ENCODE assay signal across 1 cellular context in genomic region chr19:47210689-47211316, GRCh38.
TF ChIP-seq lines count a peak whose summit lies in the region.

No MANE protein-coding gene starts in this region.

TF ChIP-seq in K562, 482 proteins besides CTCF, POLR2A, EP300 and RAD21 (continued from another document and continues in another):
- TF ChIP-seq U2AF1 (optimal IDR thresholded peaks at IDR 0.05; ENCODE audit: low read depth, low read length): no peak
- TF ChIP-seq, protein P1, sequence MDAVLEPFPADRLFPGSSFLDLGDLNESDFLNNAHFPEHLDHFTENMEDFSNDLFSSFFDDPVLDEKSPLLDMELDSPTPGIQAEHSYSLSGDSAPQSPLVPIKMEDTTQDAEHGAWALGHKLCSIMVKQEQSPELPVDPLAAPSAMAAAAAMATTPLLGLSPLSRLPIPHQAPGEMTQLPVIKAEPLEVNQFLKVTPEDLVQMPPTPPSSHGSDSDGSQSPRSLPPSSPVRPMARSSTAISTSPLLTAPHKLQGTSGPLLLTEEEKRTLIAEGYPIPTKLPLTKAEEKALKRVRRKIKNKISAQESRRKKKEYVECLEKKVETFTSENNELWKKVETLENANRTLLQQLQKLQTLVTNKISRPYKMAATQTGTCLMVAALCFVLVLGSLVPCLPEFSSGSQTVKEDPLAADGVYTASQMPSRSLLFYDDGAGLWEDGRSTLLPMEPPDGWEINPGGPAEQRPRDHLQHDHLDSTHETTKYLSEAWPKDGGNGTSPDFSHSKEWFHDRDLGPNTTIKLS (IDR thresholded peaks at IDR 0.05; ENCODE audit: borderline replicate concordance, low read depth): 0 out of 2 replicates have a peak, but pooled peaks have one; percentile 31
- no peak for TF ChIP-seq NR0B1 (IDR thresholded peaks at IDR 0.05; ENCODE audit: partially characterized antibody)
- TF ChIP-seq POLR3A (IDR thresholded peaks at IDR 0.05; ENCODE audit: borderline replicate concordance, extremely low read depth, insufficient read depth, insufficient read length): no peak
- TF ChIP-seq, protein P2, sequence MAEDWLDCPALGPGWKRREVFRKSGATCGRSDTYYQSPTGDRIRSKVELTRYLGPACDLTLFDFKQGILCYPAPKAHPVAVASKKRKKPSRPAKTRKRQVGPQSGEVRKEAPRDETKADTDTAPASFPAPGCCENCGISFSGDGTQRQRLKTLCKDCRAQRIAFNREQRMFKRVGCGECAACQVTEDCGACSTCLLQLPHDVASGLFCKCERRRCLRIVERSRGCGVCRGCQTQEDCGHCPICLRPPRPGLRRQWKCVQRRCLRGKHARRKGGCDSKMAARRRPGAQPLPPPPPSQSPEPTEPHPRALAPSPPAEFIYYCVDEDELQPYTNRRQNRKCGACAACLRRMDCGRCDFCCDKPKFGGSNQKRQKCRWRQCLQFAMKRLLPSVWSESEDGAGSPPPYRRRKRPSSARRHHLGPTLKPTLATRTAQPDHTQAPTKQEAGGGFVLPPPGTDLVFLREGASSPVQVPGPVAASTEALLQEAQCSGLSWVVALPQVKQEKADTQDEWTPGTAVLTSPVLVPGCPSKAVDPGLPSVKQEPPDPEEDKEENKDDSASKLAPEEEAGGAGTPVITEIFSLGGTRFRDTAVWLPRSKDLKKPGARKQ (CRISPR knock-in tag; IDR thresholded peaks at IDR 0.05): no peak
- TF ChIP-seq ZNF778 (CRISPR knock-in tag; IDR thresholded peaks at IDR 0.05): no peak
- TF ChIP-seq, protein P3, sequence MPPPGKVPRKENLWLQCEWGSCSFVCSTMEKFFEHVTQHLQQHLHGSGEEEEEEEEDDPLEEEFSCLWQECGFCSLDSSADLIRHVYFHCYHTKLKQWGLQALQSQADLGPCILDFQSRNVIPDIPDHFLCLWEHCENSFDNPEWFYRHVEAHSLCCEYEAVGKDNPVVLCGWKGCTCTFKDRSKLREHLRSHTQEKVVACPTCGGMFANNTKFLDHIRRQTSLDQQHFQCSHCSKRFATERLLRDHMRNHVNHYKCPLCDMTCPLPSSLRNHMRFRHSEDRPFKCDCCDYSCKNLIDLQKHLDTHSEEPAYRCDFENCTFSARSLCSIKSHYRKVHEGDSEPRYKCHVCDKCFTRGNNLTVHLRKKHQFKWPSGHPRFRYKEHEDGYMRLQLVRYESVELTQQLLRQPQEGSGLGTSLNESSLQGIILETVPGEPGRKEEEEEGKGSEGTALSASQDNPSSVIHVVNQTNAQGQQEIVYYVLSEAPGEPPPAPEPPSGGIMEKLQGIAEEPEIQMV (tag; conservative IDR thresholded peaks at IDR 0.05; ENCODE audit: low read depth): peak; percentile 44
- TF ChIP-seq, protein P4, sequence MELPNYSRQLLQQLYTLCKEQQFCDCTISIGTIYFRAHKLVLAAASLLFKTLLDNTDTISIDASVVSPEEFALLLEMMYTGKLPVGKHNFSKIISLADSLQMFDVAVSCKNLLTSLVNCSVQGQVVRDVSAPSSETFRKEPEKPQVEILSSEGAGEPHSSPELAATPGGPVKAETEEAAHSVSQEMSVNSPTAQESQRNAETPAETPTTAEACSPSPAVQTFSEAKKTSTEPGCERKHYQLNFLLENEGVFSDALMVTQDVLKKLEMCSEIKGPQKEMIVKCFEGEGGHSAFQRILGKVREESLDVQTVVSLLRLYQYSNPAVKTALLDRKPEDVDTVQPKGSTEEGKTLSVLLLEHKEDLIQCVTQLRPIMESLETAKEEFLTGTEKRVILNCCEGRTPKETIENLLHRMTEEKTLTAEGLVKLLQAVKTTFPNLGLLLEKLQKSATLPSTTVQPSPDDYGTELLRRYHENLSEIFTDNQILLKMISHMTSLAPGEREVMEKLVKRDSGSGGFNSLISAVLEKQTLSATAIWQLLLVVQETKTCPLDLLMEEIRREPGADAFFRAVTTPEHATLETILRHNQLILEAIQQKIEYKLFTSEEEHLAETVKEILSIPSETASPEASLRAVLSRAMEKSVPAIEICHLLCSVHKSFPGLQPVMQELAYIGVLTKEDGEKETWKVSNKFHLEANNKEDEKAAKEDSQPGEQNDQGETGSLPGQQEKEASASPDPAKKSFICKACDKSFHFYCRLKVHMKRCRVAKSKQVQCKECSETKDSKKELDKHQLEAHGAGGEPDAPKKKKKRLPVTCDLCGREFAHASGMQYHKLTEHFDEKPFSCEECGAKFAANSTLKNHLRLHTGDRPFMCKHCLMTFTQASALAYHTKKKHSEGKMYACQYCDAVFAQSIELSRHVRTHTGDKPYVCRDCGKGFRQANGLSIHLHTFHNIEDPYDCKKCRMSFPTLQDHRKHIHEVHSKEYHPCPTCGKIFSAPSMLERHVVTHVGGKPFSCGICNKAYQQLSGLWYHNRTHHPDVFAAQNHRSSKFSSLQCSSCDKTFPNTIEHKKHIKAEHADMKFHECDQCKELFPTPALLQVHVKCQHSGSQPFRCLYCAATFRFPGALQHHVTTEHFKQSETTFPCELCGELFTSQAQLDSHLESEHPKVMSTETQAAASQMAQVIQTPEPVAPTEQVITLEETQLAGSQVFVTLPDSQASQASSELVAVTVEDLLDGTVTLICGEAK (IDR thresholded peaks at IDR 0.05): 0 out of 2 replicates have a peak, but pooled peaks have one; percentile 27
- TF ChIP-seq, protein P4 (CRISPR knock-in tag; IDR thresholded peaks at IDR 0.05): no peak
- 0 out of 4 replicates have a peak, but pooled peaks of 1 of the 2 experiments have one; percentile 10 for TF ChIP-seq HDAC1 (IDR thresholded peaks at IDR 0.05)
- TF ChIP-seq CBX8 (IDR thresholded peaks at IDR 0.05; ENCODE audit: borderline replicate concordance, extremely low read depth, low read depth, low read length, poor library complexity, severe bottlenecking): no peak
- TF ChIP-seq PYGO2 (tag; IDR thresholded peaks at IDR 0.05): no peak; the same call in 1 of the 2 replicates
- TF ChIP-seq BCLAF1 (IDR thresholded peaks at IDR 0.05; ENCODE audit: borderline replicate concordance in 1 of 2, control insufficient read depth in 1 of 2, low read depth in 2 of 2, low read length in 1 of 2): no peak
- TF ChIP-seq ETS1 (conservative IDR thresholded peaks at IDR 0.05; ENCODE audit: control insufficient read depth, low read depth, low read length): no peak
- TF ChIP-seq, protein P5, sequence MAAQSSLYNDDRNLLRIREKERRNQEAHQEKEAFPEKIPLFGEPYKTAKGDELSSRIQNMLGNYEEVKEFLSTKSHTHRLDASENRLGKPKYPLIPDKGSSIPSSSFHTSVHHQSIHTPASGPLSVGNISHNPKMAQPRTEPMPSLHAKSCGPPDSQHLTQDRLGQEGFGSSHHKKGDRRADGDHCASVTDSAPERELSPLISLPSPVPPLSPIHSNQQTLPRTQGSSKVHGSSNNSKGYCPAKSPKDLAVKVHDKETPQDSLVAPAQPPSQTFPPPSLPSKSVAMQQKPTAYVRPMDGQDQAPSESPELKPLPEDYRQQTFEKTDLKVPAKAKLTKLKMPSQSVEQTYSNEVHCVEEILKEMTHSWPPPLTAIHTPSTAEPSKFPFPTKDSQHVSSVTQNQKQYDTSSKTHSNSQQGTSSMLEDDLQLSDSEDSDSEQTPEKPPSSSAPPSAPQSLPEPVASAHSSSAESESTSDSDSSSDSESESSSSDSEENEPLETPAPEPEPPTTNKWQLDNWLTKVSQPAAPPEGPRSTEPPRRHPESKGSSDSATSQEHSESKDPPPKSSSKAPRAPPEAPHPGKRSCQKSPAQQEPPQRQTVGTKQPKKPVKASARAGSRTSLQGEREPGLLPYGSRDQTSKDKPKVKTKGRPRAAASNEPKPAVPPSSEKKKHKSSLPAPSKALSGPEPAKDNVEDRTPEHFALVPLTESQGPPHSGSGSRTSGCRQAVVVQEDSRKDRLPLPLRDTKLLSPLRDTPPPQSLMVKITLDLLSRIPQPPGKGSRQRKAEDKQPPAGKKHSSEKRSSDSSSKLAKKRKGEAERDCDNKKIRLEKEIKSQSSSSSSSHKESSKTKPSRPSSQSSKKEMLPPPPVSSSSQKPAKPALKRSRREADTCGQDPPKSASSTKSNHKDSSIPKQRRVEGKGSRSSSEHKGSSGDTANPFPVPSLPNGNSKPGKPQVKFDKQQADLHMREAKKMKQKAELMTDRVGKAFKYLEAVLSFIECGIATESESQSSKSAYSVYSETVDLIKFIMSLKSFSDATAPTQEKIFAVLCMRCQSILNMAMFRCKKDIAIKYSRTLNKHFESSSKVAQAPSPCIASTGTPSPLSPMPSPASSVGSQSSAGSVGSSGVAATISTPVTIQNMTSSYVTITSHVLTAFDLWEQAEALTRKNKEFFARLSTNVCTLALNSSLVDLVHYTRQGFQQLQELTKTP (IDR thresholded peaks at IDR 0.05; ENCODE audit: low read depth in 1 of 2, partially characterized antibody in 2 of 2): peak in 1 of 2 experiments; percentile 56
- TF ChIP-seq TCF7L2 (IDR thresholded peaks at IDR 0.05; ENCODE audit: low read depth, low read length): no peak
- TF ChIP-seq IFI16 (CRISPR knock-in tag; IDR thresholded peaks at IDR 0.05): peak; percentile 3; the same call in 1 of the 2 replicates
- peak; percentile 14; the same call in 1 of the 2 replicates for TF ChIP-seq THRAP3 (IDR thresholded peaks at IDR 0.05; ENCODE audit: borderline replicate concordance)
- peak; percentile 94 for TF ChIP-seq ZNF197 (CRISPR knock-in tag; IDR thresholded peaks at IDR 0.05; ENCODE audit: low read depth)
- no peak for TF ChIP-seq ZSCAN29 (IDR thresholded peaks at IDR 0.05)
- TF ChIP-seq RNF2 (IDR thresholded peaks at IDR 0.05): peak; percentile 56; the same call in 1 of the 2 replicates
- peak; percentile 91 for TF ChIP-seq ZNF583 (CRISPR knock-in tag; IDR thresholded peaks at IDR 0.05)
- TF ChIP-seq ZNF589 (CRISPR knock-in tag; IDR thresholded peaks at IDR 0.05; ENCODE audit: low read depth): peak; percentile 98
